Comparison of ENCODE assay signal across 27 cellular contexts in the genomic region with DNA sequence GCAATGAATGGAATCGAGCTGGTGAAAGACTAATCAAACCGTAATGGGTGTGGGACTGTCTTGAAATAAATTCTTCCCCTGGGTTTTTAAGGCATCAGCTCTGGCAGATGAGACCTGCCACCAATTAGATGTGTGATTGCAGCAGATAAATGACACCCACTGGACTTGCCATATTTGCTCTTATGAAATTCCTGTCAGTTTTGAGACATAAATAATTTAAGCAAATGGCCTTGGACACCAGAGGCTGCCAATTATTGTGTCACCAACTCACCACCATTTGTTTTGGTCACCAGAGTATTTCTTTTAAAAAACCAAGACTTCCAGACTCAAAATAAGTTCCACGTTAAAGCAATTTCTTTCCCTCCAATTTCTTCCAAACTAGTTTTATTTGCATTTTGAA.
"Had no signal": no experiment of that assay in that cellular context is flagged by ENCODE, and none has a peak within 500 bp of the region (broad histone marks: within the 10 kb centered on the region; RNA-seq: fewer than 3 reads in every experiment).

No MANE protein-coding gene starts in this region.

- H3K27ac ChIP-seq: left ventricle myocardium inferior, ovary, sigmoid colon, suprapubic skin, tibial artery, WERI-Rb-1 had no signal

- H3K27me3 ChIP-seq: ovary, sigmoid colon, suprapubic skin, tibial artery had no signal

- H3K9me3 ChIP-seq: left ventricle myocardium inferior, ovary, sigmoid colon, suprapubic skin, tibial artery had no signal

- H3K27ac Mint-ChIP-seq: activated naive CD4-positive, alpha-beta T cell treated with anti-CD3 and anti-CD28 coated beads for 36 hours; activated naive CD8-positive, alpha-beta T cell treated with anti-CD3 and anti-CD28 coated beads for 36 hours; activated T-helper 1 cell treated with anti-CD3 and anti-CD28 coated beads, Interleukin-12 subunit alpha, Interleukin-12 subunit beta, Interleukin-2, Interleukin-4 antibody, amounts not matched to agents 30 ng/mL and 10 ng/mL and 1 ng/mL, durations not matched to agents 14 hours and 24 hours and 36 hours; progenitor cell of endocrine pancreas; T-helper 17 cell had no signal

- H3K36me3 ChIP-seq: left ventricle myocardium inferior, ovary, sigmoid colon, suprapubic skin, tibial artery, WERI-Rb-1 had no signal

- H3K4me3 ChIP-seq: left ventricle myocardium inferior, lung, ovary, sigmoid colon, smooth muscle cell, suprapubic skin, tibial artery had no signal

- H3K4me3 Mint-ChIP-seq: activated naive CD4-positive, alpha-beta T cell treated with anti-CD3 and anti-CD28 coated beads for 36 hours; activated naive CD8-positive, alpha-beta T cell treated with anti-CD3 and anti-CD28 coated beads for 36 hours; activated T-helper 1 cell treated with anti-CD3 and anti-CD28 coated beads, Interleukin-12 subunit alpha, Interleukin-12 subunit beta, Interleukin-2, Interleukin-4 antibody, amounts not matched to agents 30 ng/mL and 10 ng/mL and 1 ng/mL, durations not matched to agents 14 hours and 24 hours and 36 hours; nephron; T-helper 17 cell had no signal

- H3K4me1 Mint-ChIP-seq: activated naive CD8-positive, alpha-beta T cell treated with anti-CD3 and anti-CD28 coated beads for 36 hours; T-helper 17 cell had no signal

- ATAC-seq: activated CD4-positive, CD25-positive, alpha-beta regulatory T cell treated with anti-CD3 and anti-CD28 coated beads, Interleukin-2, amount 50 U/mL, for 24 hours; esophagus mucosa; T-helper 17 cell had no signal

- DNase-seq: activated CD4-positive, alpha-beta T cell treated with anti-CD3 and anti-CD28 coated beads for 48 hours; activated CD4-positive, alpha-beta T cell treated with anti-CD3 and anti-CD28 coated beads, Interleukin-2, amount 50 U/mL, for 48 hours; activated CD8-positive, alpha-beta memory T cell treated with anti-CD3 and anti-CD28 coated beads for 24 hours; activated effector memory CD4-positive, alpha-beta T cell treated with anti-CD3 and anti-CD28 coated beads, Interleukin-2, amount 50 U/mL, for 16 hours; activated naive CD4-positive, alpha-beta T cell treated with anti-CD3 and anti-CD28 coated beads for 36 hours; activated naive CD8-positive, alpha-beta T cell treated with anti-CD3 and anti-CD28 coated beads for 36 hours; activated T-cell treated with anti-CD3 and anti-CD28 coated beads, Interleukin-2, amount 50 U/mL, for 1 hour; caudate nucleus; foreskin melanocyte; left ventricle myocardium inferior; mesendoderm; ovary; sigmoid colon; stimulated activated CD4-positive, alpha-beta T cell treated with anti-CD3 and anti-CD28 coated beads, Interleukin-1b, Interleukin-23, amount 100 ng/mL, for 48 hours; stimulated activated naive CD4-positive, alpha-beta T cell; T-helper 17 cell; T1000; WERI-Rb-1 had no signal

- H3K27me3 Mint-ChIP-seq: progenitor cell of endocrine pancreas had no signal

- H3K4me1 ChIP-seq: left ventricle myocardium inferior, sigmoid colon, suprapubic skin had no signal

- H3K9me3 Mint-ChIP-seq: activated naive CD4-positive, alpha-beta T cell treated with anti-CD3 and anti-CD28 coated beads for 36 hours; activated naive CD8-positive, alpha-beta T cell treated with anti-CD3 and anti-CD28 coated beads for 36 hours; activated T-helper 1 cell treated with anti-CD3 and anti-CD28 coated beads, Interleukin-12 subunit alpha, Interleukin-12 subunit beta, Interleukin-2, Interleukin-4 antibody, amounts not matched to agents 30 ng/mL and 10 ng/mL and 1 ng/mL, durations not matched to agents 14 hours and 24 hours and 36 hours; nephron had no signal

- H3K36me3 Mint-ChIP-seq: activated naive CD8-positive, alpha-beta T cell treated with anti-CD3 and anti-CD28 coated beads for 36 hours had no signal
